In genomic region chr9:112750767-112751058, GRCh38 we compare ENCODE assay signal across 8 cellular contexts. TPM values are rescaled to one million over a fixed set of nuclear protein-coding genes. Genes with fewer than 3 reads are reported as not detected.
DNase-seq lines count a peak whose midpoint lies in the region; ATAC-seq and TF ChIP-seq lines count a peak whose summit lies in the region.

No MANE protein-coding gene starts in this region.

- DNase-seq in BE2C (no peak), HL-60 (ENCODE audit: low read depth in 1 of 2, low spot score in 1 of 2) (no peak), dorsolateral prefrontal cortex (no peak), HFFc6 (no peak), UCSD-AML1 (lab: John Stamatoyannopoulos, UW; ENCODE audit: unreplicated experiment) (no peak)
- no peak for DNase-seq in effector CD8-positive, alpha-beta T cell (lab: John Stamatoyannopoulos, UW)

- H3K4me1 ChIP-seq in BE2C (no peaks in the 10 kb centered on the region), mucosa of stomach (ENCODE audit: control insufficient read depth, insufficient read depth, low read length) (peaks cover 44% of the 10 kb centered on the region)

- no peak for ATAC-seq in HG03442 (IDR thresholded peaks at IDR 0.05; ENCODE audit: unreplicated experiment)

- H3K9me3 ChIP-seq in BE2C (no peaks in the 10 kb centered on the region), mucosa of stomach (ENCODE audit: control insufficient read depth, low read length) (no peaks in the 10 kb centered on the region)

- no peaks in the 10 kb centered on the region for H3K9me3 Mint-ChIP-seq in HFFc6

- H3K27me3 Mint-ChIP-seq in HFFc6 (ENCODE audit: insufficient read depth) = no peaks in the 10 kb centered on the region; the same call in 1 of the 2 replicates

- H3K4me3 ChIP-seq in BE2C (ENCODE audit: low read depth, low read length) (peak overlapping the region; percentile 77), HL-60 (replicated peaks; ENCODE audit: insufficient read depth, low read length) (peak overlapping the region; percentile 90), dorsolateral prefrontal cortex (peak overlapping the region; percentile 71 to 99 (median 94)), mucosa of stomach (ENCODE audit: low read length) (peak overlapping the region; percentile 82)

- H3K4me3 Mint-ChIP-seq in HFFc6 = no peak overlapping the region

- H3K9ac ChIP-seq in mucosa of stomach (ENCODE audit: low read length) = peak overlapping the region; percentile 67

- H3K36me3 ChIP-seq in BE2C (no peaks in the 10 kb centered on the region), mucosa of stomach (ENCODE audit: control insufficient read depth, insufficient read depth, low read length) (no peaks in the 10 kb centered on the region)

- peaks cover 3% of the 10 kb centered on the region; the same call in 1 of the 2 replicates for H3K36me3 Mint-ChIP-seq in HFFc6 (ENCODE audit: low read depth)

- H3K27me3 ChIP-seq in BE2C = no peaks in the 10 kb centered on the region
- no peaks in the 10 kb centered on the region for H3K27me3 ChIP-seq in HL-60 (ENCODE audit: insufficient read depth, poor library complexity, severe bottlenecking)
- no peaks in the 10 kb centered on the region for H3K27me3 ChIP-seq in dorsolateral prefrontal cortex
- no peaks in the 10 kb centered on the region for H3K27me3 ChIP-seq in mucosa of stomach (ENCODE audit: control insufficient read depth, insufficient read depth, low read length)

- peaks cover 58% of the 10 kb centered on the region for H3K4me1 Mint-ChIP-seq in HFFc6 (ENCODE audit: low read depth)

- intact Hi-C loops in dorsolateral prefrontal cortex (cut with DNase I) = loop anchor here (5.0 kb wide), 2 partner anchors 42 to 102 kb away; no protein-coding TSS in a partner anchor

- TF ChIP-seq CTCF in BE2C (IDR thresholded peaks at IDR 0.05; ENCODE audit: low read depth, low read length) = no peak
- no peak for TF ChIP-seq CTCF in HL-60 (IDR thresholded peaks at IDR 0.05; ENCODE audit: insufficient read depth, low read length)
- TF ChIP-seq CTCF in dorsolateral prefrontal cortex (IDR thresholded peaks at IDR 0.05 in 54 of 56, conservative IDR thresholded peaks at IDR 0.05 in 2 of 56; ENCODE audit: low read depth in 1 of 56, partially characterized antibody in 56 of 56) = no peak
- no peak for TF ChIP-seq CTCF in HFFc6 (IDR thresholded peaks at IDR 0.05)

- no peak overlapping the region for H3K27ac Mint-ChIP-seq in HFFc6

- peak overlapping the region; percentile 72 for H3K27ac ChIP-seq in HL-60 (replicated peaks)
- peak overlapping the region in 58 of 59 donors; percentile 74 to 100 (median 92) for H3K27ac ChIP-seq in dorsolateral prefrontal cortex

RNA-seq across cellular contexts. Expression of gene SNX30, which starts 0.2 kb away (rescaled TPM):
- polyA plus RNA-seq in BE2C (2012; ENCODE audit: insufficient read depth, insufficient read length, low read depth) = 1.7 TPM
- total RNA-seq in dorsolateral prefrontal cortex = 10 to 100 TPM; 19.1 to 51.5 (median 35.4) TPM
- 10 to 100 TPM; 11.1 to 14.9 (median 13.9) TPM for total RNA-seq in HFFc6 (2021; fragmentation: NEBNext Ultra II Directional; extraction: Animal tissue kit (Norgen Biotek cat#: 25700))

RNA-seq across cellular contexts. Expression of gene INIP, which starts 32.8 kb away (rescaled TPM):
- 10.8 TPM for polyA plus RNA-seq in BE2C (2012; ENCODE audit: insufficient read depth, insufficient read length, low read depth)
- total RNA-seq in dorsolateral prefrontal cortex = 10 to 100 TPM; 23.7 to 52.8 (median 39.3) TPM
- 10 to 100 TPM; 23.6 to 26.8 (median 25.0) TPM for total RNA-seq in HFFc6 (2021; fragmentation: NEBNext Ultra II Directional; extraction: Animal tissue kit (Norgen Biotek cat#: 25700))
